In genomic region chr15:74327756-74328155, GRCh38 we compare ENCODE assay signal across 25 cellular contexts. TPM values are rescaled to one million over a fixed set of nuclear protein-coding genes. Genes with fewer than 3 reads are reported as not detected.
DNase-seq lines count a peak whose midpoint lies in the region; ATAC-seq and TF ChIP-seq lines count a peak whose summit lies in the region.
"Had no signal": no experiment of that assay in that cellular context is flagged by ENCODE, and none has a peak within 500 bp of the region (broad histone marks: within the 10 kb centered on the region; RNA-seq: fewer than 3 reads in every experiment).

No MANE protein-coding gene starts in this region.

- POLR2A ChIA-PET in activated naive CD8-positive, alpha-beta T cell treated with anti-CD3 and anti-CD28 coated beads, Interleukin-2, amount 10 ng/mL, durations not matched to agents 7 days and 5 days (lab: Charles Lee), result interaction anchor here (0.5 kb wide), 1 partner anchor 1870 kb away, joined by 3 read pairs; no protein-coding TSS in a partner anchor

- WGBS in adrenal gland, 4 donors, result 72 to 82% (median 77%) methylated on average over 5 to 6 of the region's 6 CpGs

- no peaks in the 10 kb centered on the region for H3K9me3 ChIP-seq in adrenal gland (replicated peaks in 1 of 3)
- H3K9me3 ChIP-seq: right atrium auricular region, thoracic aorta, vagina had no signal

- no peaks in the 10 kb centered on the region for H3K36me3 Mint-ChIP-seq in activated naive CD8-positive, alpha-beta T cell treated with anti-CD3 and anti-CD28 coated beads, Interleukin-2, amount 10 ng/mL, durations not matched to agents 7 days and 5 days
- H3K36me3 Mint-ChIP-seq in activated naive CD8-positive, alpha-beta T cell treated with anti-CD3 and anti-CD28 coated beads for 36 hours, result no peaks in the 10 kb centered on the region
- H3K36me3 Mint-ChIP-seq in endothelial cell (ENCODE audit: low read depth, unreplicated experiment), result no peaks in the 10 kb centered on the region
- no peaks in the 10 kb centered on the region for H3K36me3 Mint-ChIP-seq in activated T-helper 17 cell treated with anti-CD3 and anti-CD28 coated beads, Interleukin-2, amount 50 U/mL, for 72 hours (ENCODE audit: low read depth)
- H3K36me3 Mint-ChIP-seq: CD4-positive, alpha-beta memory T cell; natural killer cell had no signal

- peak overlapping the region; percentile 2 for H3K4me3 Mint-ChIP-seq in activated naive CD8-positive, alpha-beta T cell treated with anti-CD3 and anti-CD28 coated beads, Interleukin-2, amount 10 ng/mL, durations not matched to agents 7 days and 5 days
- H3K4me3 Mint-ChIP-seq in activated naive CD8-positive, alpha-beta T cell treated with anti-CD3 and anti-CD28 coated beads for 36 hours, result no peak overlapping the region
- H3K4me3 Mint-ChIP-seq in endothelial cell (ENCODE audit: unreplicated experiment), result no peak overlapping the region
- H3K4me3 Mint-ChIP-seq in activated T-helper 17 cell treated with anti-CD3 and anti-CD28 coated beads, Interleukin-2, amount 50 U/mL, for 72 hours, result no peak overlapping the region
- H3K4me3 Mint-ChIP-seq: activated naive CD4-positive, alpha-beta T cell treated with anti-CD3 and anti-CD28 coated beads for 36 hours; activated T-cell treated with anti-CD3 and anti-CD28 coated beads, Interleukin-2, amount 50 U/mL, for 72 hours; CD4-positive, alpha-beta memory T cell; natural killer cell; T-helper 2 cell treated with Interferon-gamma antibody and Interleukin-4, amounts not matched to agents 5 μg/mL and 100 μg/mL, for 36 hours had no signal

- peaks cover 9% of the 10 kb centered on the region for H3K27me3 Mint-ChIP-seq in activated naive CD8-positive, alpha-beta T cell treated with anti-CD3 and anti-CD28 coated beads, Interleukin-2, amount 10 ng/mL, durations not matched to agents 7 days and 5 days
- H3K27me3 Mint-ChIP-seq in activated naive CD8-positive, alpha-beta T cell treated with anti-CD3 and anti-CD28 coated beads for 36 hours, result no peaks in the 10 kb centered on the region
- H3K27me3 Mint-ChIP-seq in endothelial cell (ENCODE audit: unreplicated experiment), result peaks cover 12% of the 10 kb centered on the region
- H3K27me3 Mint-ChIP-seq in activated T-helper 17 cell treated with anti-CD3 and anti-CD28 coated beads, Interleukin-2, amount 50 U/mL, for 72 hours, result peaks cover 5% of the 10 kb centered on the region

- no peaks in the 10 kb centered on the region for H3K9me3 Mint-ChIP-seq in activated naive CD8-positive, alpha-beta T cell treated with anti-CD3 and anti-CD28 coated beads, Interleukin-2, amount 10 ng/mL, durations not matched to agents 7 days and 5 days
- H3K9me3 Mint-ChIP-seq in activated naive CD8-positive, alpha-beta T cell treated with anti-CD3 and anti-CD28 coated beads for 36 hours, result no peaks in the 10 kb centered on the region
- H3K9me3 Mint-ChIP-seq in endothelial cell (ENCODE audit: unreplicated experiment), result no peaks in the 10 kb centered on the region
- H3K9me3 Mint-ChIP-seq in activated T-helper 17 cell treated with anti-CD3 and anti-CD28 coated beads, Interleukin-2, amount 50 U/mL, for 72 hours, result no peaks in the 10 kb centered on the region
- H3K9me3 Mint-ChIP-seq: activated naive CD4-positive, alpha-beta T cell treated with anti-CD3 and anti-CD28 coated beads for 36 hours; activated T-cell treated with anti-CD3 and anti-CD28 coated beads, Interleukin-2, amount 50 U/mL, for 72 hours; CD4-positive, alpha-beta memory T cell; natural killer cell; T-helper 2 cell treated with Interferon-gamma antibody and Interleukin-4, amounts not matched to agents 5 μg/mL and 100 μg/mL, for 36 hours had no signal

- no peak overlapping the region for H3K4me3 ChIP-seq in adrenal gland
- H3K4me3 ChIP-seq: right atrium auricular region, thoracic aorta, vagina had no signal

- ATAC-seq in activated naive CD8-positive, alpha-beta T cell treated with anti-CD3 and anti-CD28 coated beads, Interleukin-2, amount 10 ng/mL, durations not matched to agents 7 days and 5 days (ENCODE audit: low read depth), result no peak
- no peak for ATAC-seq in activated T-helper 17 cell treated with anti-CD3 and anti-CD28 coated beads, Interleukin-2, amount 50 U/mL, for 72 hours (replicated peaks)
- ATAC-seq: activated T-cell treated with anti-CD3 and anti-CD28 coated beads, Interleukin-2, amount 50 U/mL, for 72 hours; natural killer cell; Panc1 had no signal

- no peak for TF ChIP-seq CTCF in adrenal gland (IDR thresholded peaks at IDR 0.05)
- no peak for TF ChIP-seq CTCF in endothelial cell (IDR thresholded peaks at IDR 0.05; ENCODE audit: unreplicated experiment)

- H3K4me1 ChIP-seq in adrenal gland (replicated peaks in 1 of 2), result peaks cover 12 to 20% of the 10 kb centered on the region in 2 donors
- H3K4me1 ChIP-seq: right atrium auricular region, vagina had no signal

- DNase-seq in activated naive CD8-positive, alpha-beta T cell treated with anti-CD3 and anti-CD28 coated beads, Interleukin-2, amount 10 ng/mL, durations not matched to agents 7 days and 5 days, result no peak
- no peak for DNase-seq in activated naive CD8-positive, alpha-beta T cell treated with anti-CD3 and anti-CD28 coated beads for 36 hours
- DNase-seq in adrenal gland (no peak), endothelial cell (ENCODE audit: low spot score) (no peak), iPS-NIHi11 (ENCODE audit: low spot score) (no peak), NCI-H446 (lab: John Stamatoyannopoulos, UW) (no peak)
- no peak for DNase-seq in stimulated activated CD4-positive, alpha-beta T cell treated with anti-CD3 and anti-CD28 coated beads, Interleukin-2, amount 100 ng/mL, for 48 hours
- DNase-seq: activated CD4-positive, alpha-beta T cell treated with anti-CD3 and anti-CD28 coated beads for 4 hours; activated naive CD4-positive, alpha-beta T cell treated with anti-CD3 and anti-CD28 coated beads for 36 hours; activated T-cell treated with anti-CD3 and anti-CD28 coated beads, Interleukin-2, amount 50 U/mL, for 72 hours; CD4-positive, alpha-beta memory T cell; DMS 273 treated with DMSO at 0.1 percent for 48 hours; midbrain; natural killer cell; NCI-H187; SHP77; stimulated activated naive CD4-positive, alpha-beta T cell had no signal

- no peak for TF ChIP-seq POLR2A in adrenal gland (IDR thresholded peaks at IDR 0.05)

- H3K27me3 ChIP-seq in adrenal gland, result no peaks in the 10 kb centered on the region
- H3K27me3 ChIP-seq: right atrium auricular region, vagina had no signal

- intact Hi-C loops in adrenal gland (cut with DNase I), result no loop called here

- H3K27ac Mint-ChIP-seq in activated naive CD8-positive, alpha-beta T cell treated with anti-CD3 and anti-CD28 coated beads, Interleukin-2, amount 10 ng/mL, durations not matched to agents 7 days and 5 days, result peak overlapping the region; percentile 84
- no peak overlapping the region for H3K27ac Mint-ChIP-seq in activated naive CD8-positive, alpha-beta T cell treated with anti-CD3 and anti-CD28 coated beads for 36 hours
- peak overlapping the region; percentile 7 for H3K27ac Mint-ChIP-seq in endothelial cell (ENCODE audit: unreplicated experiment)
- no peak overlapping the region for H3K27ac Mint-ChIP-seq in activated T-helper 17 cell treated with anti-CD3 and anti-CD28 coated beads, Interleukin-2, amount 50 U/mL, for 72 hours
- H3K27ac Mint-ChIP-seq: activated naive CD4-positive, alpha-beta T cell treated with anti-CD3 and anti-CD28 coated beads for 36 hours; activated T-cell treated with anti-CD3 and anti-CD28 coated beads, Interleukin-2, amount 50 U/mL, for 72 hours; CD4-positive, alpha-beta memory T cell; natural killer cell; T-helper 2 cell treated with Interferon-gamma antibody and Interleukin-4, amounts not matched to agents 5 μg/mL and 100 μg/mL, for 36 hours had no signal

- peaks cover 24% of the 10 kb centered on the region for H3K4me1 Mint-ChIP-seq in activated naive CD8-positive, alpha-beta T cell treated with anti-CD3 and anti-CD28 coated beads, Interleukin-2, amount 10 ng/mL, durations not matched to agents 7 days and 5 days
- peaks cover 14% of the 10 kb centered on the region for H3K4me1 Mint-ChIP-seq in activated naive CD8-positive, alpha-beta T cell treated with anti-CD3 and anti-CD28 coated beads for 36 hours
- H3K4me1 Mint-ChIP-seq in endothelial cell (ENCODE audit: unreplicated experiment), result peaks cover 48% of the 10 kb centered on the region
- H3K4me1 Mint-ChIP-seq in activated T-helper 17 cell treated with anti-CD3 and anti-CD28 coated beads, Interleukin-2, amount 50 U/mL, for 72 hours, result peaks cover 4% of the 10 kb centered on the region

- no peaks in the 10 kb centered on the region for H3K36me3 ChIP-seq in adrenal gland (replicated peaks in 1 of 2)
- H3K36me3 ChIP-seq: right atrium auricular region, thoracic aorta, vagina had no signal

- H3K27ac ChIP-seq in adrenal gland, result peak overlapping the region in 4 of 5 donors; percentile 50 to 88 (median 68)
- H3K27ac ChIP-seq: right atrium auricular region, thoracic aorta, vagina had no signal

RNA-seq across cellular contexts. Expression of gene CYP11A1, which starts 39.7 kb away (rescaled TPM):
- total RNA-seq in activated naive CD8-positive, alpha-beta T cell treated with anti-CD3 and anti-CD28 coated beads, Interleukin-2, amount 10 ng/mL, durations not matched to agents 7 days and 5 days, result not detected
- total RNA-seq in activated naive CD8-positive, alpha-beta T cell treated with anti-CD3 and anti-CD28 coated beads for 36 hours, result under 1 TPM; 0.30 to 0.31 TPM
- total RNA-seq in adrenal gland (1,000 to 10,000 TPM in 6 of 8 donors, 100 to 1,000 TPM in 2; 635 to 3,326 (median 1,366) TPM), endothelial cell (ENCODE audit: unreplicated experiment) (0.82 TPM)
- 1,000 to 10,000 TPM in 1 of 3 donors, 100 to 1,000 TPM in 2; 233 to 4,804 (median 738) TPM for polyA plus RNA-seq in adrenal gland
- total RNA-seq in activated T-helper 17 cell treated with anti-CD3 and anti-CD28 coated beads, Interleukin-2, amount 50 U/mL, for 72 hours, result not detected
- total RNA-seq: activated naive CD4-positive, alpha-beta T cell treated with anti-CD3 and anti-CD28 coated beads for 36 hours; CD4-positive, alpha-beta memory T cell; osteocyte; thoracic aorta had no signal
- polyA plus RNA-seq: CD4-positive, alpha-beta memory T cell; keratinocyte had no signal

Comparison
In these comparisons a context has a peak if more than half of its experiments do, and no peak if none do; other contexts are left out.
1. H3K27ac Mint-ChIP-seq: peak in activated naive CD8-positive, alpha-beta T cell treated with anti-CD3 and anti-CD28 coated beads, Interleukin-2, amount 10 ng/mL, durations not matched to agents 7 days and 5 days (single experiment) and endothelial cell (single experiment); none in activated naive CD8-positive, alpha-beta T cell treated with anti-CD3 and anti-CD28 coated beads for 36 hours (single experiment) and activated T-helper 17 cell treated with anti-CD3 and anti-CD28 coated beads, Interleukin-2, amount 50 U/mL, for 72 hours (single experiment).
2. RNA of gene CYP11A1, which starts 39.7 kb away (total RNA-seq): 635 to 3,326 TPM in adrenal gland; 0.82 TPM in endothelial cell (single experiment), 0.30 to 0.31 TPM in activated naive CD8-positive, alpha-beta T cell treated with anti-CD3 and anti-CD28 coated beads for 36 hours, not detected in activated T-helper 17 cell treated with anti-CD3 and anti-CD28 coated beads, Interleukin-2, amount 50 U/mL, for 72 hours and not detected in activated naive CD8-positive, alpha-beta T cell treated with anti-CD3 and anti-CD28 coated beads, Interleukin-2, amount 10 ng/mL, durations not matched to agents 7 days and 5 days; every median in the first group is over 100 times any median in the second.